ENCODE assay signal across 9 cellular contexts in the genomic region with DNA sequence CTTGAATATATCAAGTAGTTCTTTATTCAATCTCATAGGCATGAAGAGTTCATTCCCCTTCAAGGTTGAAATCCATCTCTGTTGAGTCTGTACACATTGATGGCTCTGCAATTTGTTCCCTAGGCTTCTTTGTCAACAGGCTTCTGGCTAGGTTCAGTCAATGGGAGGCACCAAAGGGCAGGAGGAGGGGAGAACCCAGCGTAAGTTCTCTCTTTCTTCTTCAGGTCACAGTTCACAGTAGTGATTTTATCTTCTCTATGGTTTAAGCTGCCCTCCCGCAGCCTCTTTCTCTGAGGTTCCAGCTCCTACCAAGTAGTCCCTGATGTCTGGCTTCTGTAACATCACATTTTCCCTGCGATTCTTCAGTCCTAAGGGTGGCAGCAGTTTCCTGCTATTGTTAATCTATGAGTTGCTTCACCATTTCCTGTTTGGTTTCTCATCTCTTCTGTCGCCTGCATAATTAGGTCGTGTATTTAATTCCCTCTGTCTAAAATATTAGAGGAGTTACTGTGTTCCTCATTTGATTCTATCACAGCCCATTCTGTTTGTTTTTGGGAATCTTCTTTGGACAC.
A peak's percentile ranks its signal among the peaks of the same experiment; 100 is the strongest.
DNase-seq lines count a peak whose midpoint lies in the region; ATAC-seq and TF ChIP-seq lines count a peak whose summit lies in the region.
"Had no signal": no experiment of that assay in that cellular context is flagged by ENCODE, and none has a peak within 500 bp of the region (broad histone marks: within the 10 kb centered on the region; RNA-seq: fewer than 3 reads in every experiment).

No MANE protein-coding gene starts in this region.

- TF ChIP-seq EP300 in SK-N-SH (IDR thresholded peaks at IDR 0.05; ENCODE audit: borderline replicate concordance in 1 of 2, low read depth in 1 of 2, low read length in 1 of 2): no peak

- TF ChIP-seq CTCF in SK-N-SH (IDR thresholded peaks at IDR 0.05) (no peak), endodermal cell (conservative IDR thresholded peaks at IDR 0.05) (no peak), smooth muscle cell (IDR thresholded peaks at IDR 0.05; ENCODE audit: borderline replicate concordance, insufficient read depth, poor library complexity, severe bottlenecking) (no peak), tibial artery (IDR thresholded peaks at IDR 0.05) (no peak)

- CTCF ChIA-PET in SK-N-SH (lab: Yijun Ruan, JAX): interaction anchor here (1.1 kb wide), 1 partner anchor 37 kb away, joined by 4 read pairs; no protein-coding TSS in a partner anchor

- H3F3A ChIP-seq in SK-N-SH (replicated peaks; ENCODE audit: insufficient read depth) (no peaks in the 10 kb centered on the region), smooth muscle cell (ENCODE audit: low read depth) (no peaks in the 10 kb centered on the region)

- H3K4me1 ChIP-seq in SK-N-SH (ENCODE audit: control insufficient read depth in 1 of 2, insufficient read depth in 2 of 2, low read depth in 1 of 2, low read length in 1 of 2) (no peaks in the 10 kb centered on the region; a peak in 2 of 4 replicates), SJSA1 (replicated peaks) (peaks cover 56% of the 10 kb centered on the region), endodermal cell (ENCODE audit: control insufficient read depth, insufficient read depth, low read length) (peaks cover 11% of the 10 kb centered on the region), smooth muscle cell (ENCODE audit: low read depth) (peaks cover 5% of the 10 kb centered on the region), tibial artery (peaks cover 0 to 44% (median 26%) of the 10 kb centered on the region in 4 donors)

- no peaks in the 10 kb centered on the region for H3K27me3 Mint-ChIP-seq in endodermal cell (ENCODE audit: insufficient read depth)

- H3K9ac ChIP-seq in SK-N-SH (no peak overlapping the region), endodermal cell (ENCODE audit: extremely low read depth, low read length, poor library complexity, severe bottlenecking) (no peak overlapping the region), smooth muscle cell (ENCODE audit: low read depth) (no peak overlapping the region)

- POLR2A ChIA-PET in SK-N-SH (lab: Yijun Ruan, JAX): no interaction called here

- no peaks in the 10 kb centered on the region for H3K36me3 ChIP-seq in SK-N-SH (replicated peaks in 1 of 2; ENCODE audit: control insufficient read depth in 1 of 2, insufficient read depth in 2 of 2, low read length in 1 of 2)
- H3K36me3 ChIP-seq in SJSA1: no peaks in the 10 kb centered on the region
- H3K36me3 ChIP-seq in endodermal cell (ENCODE audit: control insufficient read depth, insufficient read depth, low read length): no peaks in the 10 kb centered on the region
- H3K36me3 ChIP-seq in smooth muscle cell (ENCODE audit: low read depth): no peaks in the 10 kb centered on the region
- H3K36me3 ChIP-seq in tibial artery: no peaks in the 10 kb centered on the region

- H4K20me1 ChIP-seq in SK-N-SH (ENCODE audit: insufficient read depth) (no peaks in the 10 kb centered on the region), smooth muscle cell (ENCODE audit: low read depth) (no peaks in the 10 kb centered on the region)

- 75% methylated on average over 5 of the region's 5 CpGs for WGBS in SK-N-SH (ENCODE audit: low lambda C conversion rate)
- 86 to 88% methylated on average over 4 to 5 of the region's 5 CpGs for WGBS in endodermal cell (ENCODE audit: insufficient coverage in 1 of 2, insufficient read length in 1 of 2), 2 experiments
- WGBS in smooth muscle cell (ENCODE audit: low lambda C conversion rate): 50% methylated on average over 5 of the region's 5 CpGs

- no peak overlapping the region for H3K27ac Mint-ChIP-seq in endodermal cell

- H3K79me2 ChIP-seq in SK-N-SH (ENCODE audit: insufficient read depth) (no peaks in the 10 kb centered on the region), smooth muscle cell (ENCODE audit: low read depth) (no peaks in the 10 kb centered on the region)

- no peak for DNase-seq in SK-N-SH
- DNase-seq in SJSA1 (ENCODE audit: low read depth in 1 of 2, low spot score in 2 of 2): peak in 1 of 2 experiments; percentile 52
- peak; percentile 46 for DNase-seq in endodermal cell
- no peak for DNase-seq in smooth muscle cell (lab: John Stamatoyannopoulos, UW; ENCODE audit: unreplicated experiment)
- no peak for DNase-seq in tibial artery

- ATAC-seq in SK-N-SH treated with all-trans-retinoic acid at 6 μM for 48 hours (no peak), GM21723 (IDR thresholded peaks at IDR 0.05; ENCODE audit: unreplicated experiment) (no peak), GM21367 (IDR thresholded peaks at IDR 0.05; ENCODE audit: unreplicated experiment) (no peak)

- no peaks in the 10 kb centered on the region for H3K9me3 Mint-ChIP-seq in endodermal cell

- H3K9me2 ChIP-seq in SK-N-SH: no peaks in the 10 kb centered on the region

- intact Hi-C loops in tibial artery (cut with DNase I; ENCODE audit: low total_unique reads): loop anchor here (10.0 kb wide), 1 partner anchor 88 kb away; no protein-coding TSS in a partner anchor

- H3K36me3 Mint-ChIP-seq in endodermal cell (ENCODE audit: low read depth): no peaks in the 10 kb centered on the region

- H3K9me3 ChIP-seq in SK-N-SH (no peaks in the 10 kb centered on the region), SJSA1 (replicated peaks) (no peaks in the 10 kb centered on the region), endodermal cell (ENCODE audit: control insufficient read depth, low read length) (no peaks in the 10 kb centered on the region), smooth muscle cell (replicated peaks; ENCODE audit: low read depth) (no peaks in the 10 kb centered on the region), tibial artery (no peaks in the 10 kb centered on the region)

- H3K4me3 Mint-ChIP-seq in endodermal cell: no peak overlapping the region

- H2AFZ ChIP-seq in SK-N-SH (ENCODE audit: low read depth): no peak overlapping the region
- H2AFZ ChIP-seq in smooth muscle cell (ENCODE audit: low read depth): peak overlapping the region; percentile 78

- no peak overlapping the region for H3K4me3 ChIP-seq in SK-N-SH (ENCODE audit: low read depth in 2 of 2, low read length in 1 of 2)
- no peak overlapping the region for H3K4me3 ChIP-seq in SJSA1
- no peak overlapping the region for H3K4me3 ChIP-seq in endodermal cell (ENCODE audit: low read length)
- H3K4me3 ChIP-seq in smooth muscle cell: no peak overlapping the region
- H3K4me3 ChIP-seq in tibial artery: no peak overlapping the region

- H3K4me2 ChIP-seq in SK-N-SH: no peak overlapping the region
- H3K4me2 ChIP-seq in smooth muscle cell: no peak overlapping the region

- no peak overlapping the region for H3K27ac ChIP-seq in SK-N-SH (ENCODE audit: low read depth in 2 of 2, low read length in 1 of 2)
- peak overlapping the region; percentile 61 for H3K27ac ChIP-seq in SJSA1
- no peak overlapping the region for H3K27ac ChIP-seq in endodermal cell (ENCODE audit: low read depth, low read length)
- no peak overlapping the region for H3K27ac ChIP-seq in smooth muscle cell (ENCODE audit: low read depth)
- no peak overlapping the region for H3K27ac ChIP-seq in tibial artery
- H3K27ac ChIP-seq: C4-2B had no signal

- 0 out of 2 replicates have a peak, but pooled peaks have one; percentile 5 for TF ChIP-seq RAD21 in SK-N-SH (IDR thresholded peaks at IDR 0.05; ENCODE audit: low read length)

- peaks cover 47% of the 10 kb centered on the region for H3K4me1 Mint-ChIP-seq in endodermal cell

- H3K27me3 ChIP-seq in SK-N-SH (ENCODE audit: insufficient read depth): no peaks in the 10 kb centered on the region
- H3K27me3 ChIP-seq in SJSA1 (replicated peaks): no peaks in the 10 kb centered on the region
- H3K27me3 ChIP-seq in endodermal cell (ENCODE audit: control insufficient read depth, insufficient read depth, low read length, poor library complexity, severe bottlenecking): no peaks in the 10 kb centered on the region
- H3K27me3 ChIP-seq in smooth muscle cell (ENCODE audit: low read depth): no peaks in the 10 kb centered on the region
- no peaks in the 10 kb centered on the region for H3K27me3 ChIP-seq in tibial artery

TF ChIP-seq in SK-N-SH, 30 proteins besides CTCF, POLR2A, EP300 and RAD21 (continues in another document):
- TF ChIP-seq SIN3A (IDR thresholded peaks at IDR 0.05; ENCODE audit: borderline replicate concordance, low read depth, low read length) (no peak), GABPA (IDR thresholded peaks at IDR 0.05; ENCODE audit: low read depth) (no peak), FOXM1 (IDR thresholded peaks at IDR 0.05; ENCODE audit: low read depth) (no peak), FOXJ3 (CRISPR knock-in tag; IDR thresholded peaks at IDR 0.05) (no peak), FOSL2 (IDR thresholded peaks at IDR 0.05; ENCODE audit: borderline replicate concordance, low read depth) (no peak), IRF3 (IDR thresholded peaks at IDR 0.05; ENCODE audit: low read depth, low read length) (no peak)

TF ChIP-seq in SK-N-SH treated with all-trans-retinoic acid at 6 μM for 48 hours, 23 proteins besides CTCF, POLR2A, EP300 and RAD21 (continues in another document):
- no peak for TF ChIP-seq BACH2 (CRISPR knock-in tag; IDR thresholded peaks at IDR 0.05; ENCODE audit: borderline replicate concordance)
- TF ChIP-seq ZC3H10 (CRISPR knock-in tag; IDR thresholded peaks at IDR 0.05): no peak
- no peak for TF ChIP-seq ESRRG (CRISPR knock-in tag; IDR thresholded peaks at IDR 0.05)
- no peak for TF ChIP-seq OSR1 (CRISPR knock-in tag; IDR thresholded peaks at IDR 0.05)
- TF ChIP-seq, protein P1, sequence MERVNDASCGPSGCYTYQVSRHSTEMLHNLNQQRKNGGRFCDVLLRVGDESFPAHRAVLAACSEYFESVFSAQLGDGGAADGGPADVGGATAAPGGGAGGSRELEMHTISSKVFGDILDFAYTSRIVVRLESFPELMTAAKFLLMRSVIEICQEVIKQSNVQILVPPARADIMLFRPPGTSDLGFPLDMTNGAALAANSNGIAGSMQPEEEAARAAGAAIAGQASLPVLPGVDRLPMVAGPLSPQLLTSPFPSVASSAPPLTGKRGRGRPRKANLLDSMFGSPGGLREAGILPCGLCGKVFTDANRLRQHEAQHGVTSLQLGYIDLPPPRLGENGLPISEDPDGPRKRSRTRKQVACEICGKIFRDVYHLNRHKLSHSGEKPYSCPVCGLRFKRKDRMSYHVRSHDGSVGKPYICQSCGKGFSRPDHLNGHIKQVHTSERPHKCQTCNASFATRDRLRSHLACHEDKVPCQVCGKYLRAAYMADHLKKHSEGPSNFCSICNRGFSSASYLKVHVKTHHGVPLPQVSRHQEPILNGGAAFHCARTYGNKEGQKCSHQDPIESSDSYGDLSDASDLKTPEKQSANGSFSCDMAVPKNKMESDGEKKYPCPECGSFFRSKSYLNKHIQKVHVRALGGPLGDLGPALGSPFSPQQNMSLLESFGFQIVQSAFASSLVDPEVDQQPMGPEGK (CRISPR knock-in tag; IDR thresholded peaks at IDR 0.05; ENCODE audit: borderline replicate concordance): no peak
- no peak for TF ChIP-seq PPARA (CRISPR knock-in tag; IDR thresholded peaks at IDR 0.05; ENCODE audit: borderline replicate concordance)
- TF ChIP-seq ISL1 (CRISPR knock-in tag; IDR thresholded peaks at IDR 0.05): no peak
